In the genomic region with DNA sequence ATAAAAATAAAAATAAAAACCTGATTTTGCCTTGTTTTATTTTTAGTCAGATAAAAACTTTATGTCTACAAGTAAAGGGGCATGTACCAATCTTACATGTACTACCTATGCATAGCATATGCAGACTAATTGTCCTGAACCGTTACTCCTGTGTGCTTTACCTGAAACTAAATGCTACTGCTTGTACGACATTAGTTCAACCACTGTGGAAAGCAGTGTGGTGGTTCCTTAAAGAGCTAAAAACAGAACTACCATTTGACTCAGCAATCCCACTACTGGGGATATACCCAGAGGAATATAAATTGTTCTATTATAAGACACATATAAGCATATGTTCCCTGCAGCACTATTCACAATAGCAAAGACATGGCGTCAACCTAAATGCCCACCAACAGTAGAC, we compare ENCODE assay signal across 24 cellular contexts.
DNase-seq lines count a peak whose midpoint lies in the region; ATAC-seq, FAIRE-seq and TF ChIP-seq lines count a peak whose summit lies in the region.
"Had no signal": no experiment of that assay in that cellular context is flagged by ENCODE, and none has a peak within 500 bp of the region (broad histone marks: within the 10 kb centered on the region; RNA-seq: fewer than 3 reads in every experiment).

No MANE protein-coding gene starts in this region.

- peaks cover 11 to 16% of the 10 kb centered on the region in 2 donors for H3K4me1 Mint-ChIP-seq in stimulated activated naive B cell treated with anti-CD40 and anti-IgM and Interleukin-4, amounts not matched to agents 10 μg/mL and 1 μg/mL and 100 μg/mL, for 72 hours
- H3K4me1 Mint-ChIP-seq in endothelial cell (ENCODE audit: unreplicated experiment) (no peaks in the 10 kb centered on the region), T-helper 17 cell (no peaks in the 10 kb centered on the region)

- H3K27ac Mint-ChIP-seq in stimulated activated naive B cell treated with anti-CD40 and anti-IgM and Interleukin-4, amounts not matched to agents 10 μg/mL and 1 μg/mL and 100 μg/mL, for 72 hours, result no peak overlapping the region
- H3K27ac Mint-ChIP-seq in endothelial cell (ENCODE audit: unreplicated experiment) (no peak overlapping the region), T-helper 17 cell (no peak overlapping the region)
- H3K27ac Mint-ChIP-seq: B cell; CD4-positive, alpha-beta T cell; CD8-positive, alpha-beta T cell had no signal

- in situ Hi-C loops in GM12878 (cut with MboI), result no loop called here

- peak; percentile 50 for DNase-seq in GM12865 (ENCODE audit: low read depth)
- DNase-seq in GM12878 (ENCODE audit: low read depth, low spot score), result peak; percentile 32
- no peak for DNase-seq in stimulated activated naive B cell treated with anti-CD40 and anti-IgM and Interleukin-4, amounts not matched to agents 10 μg/mL and 1 μg/mL and 100 μg/mL, for 72 hours
- DNase-seq in SK-N-SH, result no peak
- no peak for DNase-seq in endothelial cell (ENCODE audit: low spot score)
- DNase-seq in T-helper 17 cell, result no peak
- no peak for DNase-seq in posterior cingulate gyrus
- DNase-seq: 8988T; ACHN; CD4-positive, alpha-beta T cell; CD8-positive, alpha-beta T cell; DMS 273 treated with DMSO at 0.1 percent for 48 hours; DMS153; DMS53; DMS79; DND-41; EL; GDM1 had no signal

- RAD21 ChIA-PET in GM12878 (lab: Charles Lee; ENCODE audit: unreplicated experiment), result no interaction called here

- ATAC-seq in HG02610 (IDR thresholded peaks at IDR 0.05; ENCODE audit: unreplicated experiment), result peak; percentile 55
- peak; percentile 65 for ATAC-seq in GM12878
- ATAC-seq in stimulated activated naive B cell treated with anti-CD40 and anti-IgM and Interleukin-4, amounts not matched to agents 10 μg/mL and 1 μg/mL and 100 μg/mL, for 72 hours (replicated peaks), result peak; percentile 62 to 85
- ATAC-seq in T-helper 17 cell, result no peak
- ATAC-seq: CD8-positive, alpha-beta T cell had no signal

- H2AFZ ChIP-seq in GM12878 (ENCODE audit: control insufficient read depth, low read depth, low read length) (no peak overlapping the region), SK-N-SH (ENCODE audit: low read depth) (no peak overlapping the region)

- no peaks in the 10 kb centered on the region for H4K20me1 ChIP-seq in GM12878 (ENCODE audit: control insufficient read depth, insufficient read depth)
- no peaks in the 10 kb centered on the region for H4K20me1 ChIP-seq in SK-N-SH (ENCODE audit: insufficient read depth)
- H4K20me1 ChIP-seq: BLaER1 treated with 17β-estradiol and CSF1 and Interleukin-3, amounts not matched to agents 10 nM and 100 nM had no signal

- H3F3A ChIP-seq in SK-N-SH (replicated peaks; ENCODE audit: insufficient read depth), result peaks cover 3% of the 10 kb centered on the region

- CTCF ChIA-PET in GM12878 (lab: Yijun Ruan, JAX), result interaction anchor here (0.6 kb wide), 1 partner anchor 91 kb away, joined by 3 read pairs; no protein-coding TSS in a partner anchor
- CTCF ChIA-PET in SK-N-SH (lab: Yijun Ruan, JAX), result no interaction called here

- TF ChIP-seq CTCF in GM12865 (IDR thresholded peaks at IDR 0.05; ENCODE audit: insufficient read depth, low read depth, low read length, missing control alignments) (no peak), GM12878 (IDR thresholded peaks at IDR 0.05 in 2 of 3, conservative IDR thresholded peaks at IDR 0.05 in 1 of 3; ENCODE audit: control insufficient read depth in 2 of 3, extremely low read depth in 1 of 3, insufficient read depth in 1 of 3, low read depth in 3 of 3, low read length in 3 of 3) (no peak), SK-N-SH (IDR thresholded peaks at IDR 0.05) (no peak), endothelial cell (IDR thresholded peaks at IDR 0.05; ENCODE audit: unreplicated experiment) (no peak)

- H3K4me3 ChIP-seq in GM12865 (ENCODE audit: low read depth, low read length), result no peak overlapping the region
- H3K4me3 ChIP-seq in GM12878, result no peak overlapping the region
- no peak overlapping the region for H3K4me3 ChIP-seq in SK-N-SH (ENCODE audit: low read depth in 2 of 2, low read length in 1 of 2)
- H3K4me3 ChIP-seq: BLaER1 treated with 17β-estradiol and CSF1 and Interleukin-3, amounts not matched to agents 10 nM and 100 nM had no signal

- TF ChIP-seq EP300 in GM12878 (IDR thresholded peaks at IDR 0.05; ENCODE audit: borderline replicate concordance in 1 of 2, control insufficient read depth in 1 of 2, low read depth in 2 of 2, low read length in 2 of 2) (no peak), SK-N-SH (IDR thresholded peaks at IDR 0.05; ENCODE audit: borderline replicate concordance in 1 of 2, low read depth in 1 of 2, low read length in 1 of 2) (no peak)

- H3K27ac ChIP-seq in GM12878 (ENCODE audit: control insufficient read depth, insufficient read depth), result peak overlapping the region; percentile 25; the same call in 1 of the 2 replicates
- H3K27ac ChIP-seq in SK-N-SH (ENCODE audit: low read depth in 2 of 2, low read length in 1 of 2), result no peak overlapping the region
- H3K27ac ChIP-seq: BLaER1 treated with 17β-estradiol and CSF1 and Interleukin-3, amounts not matched to agents 10 nM and 100 nM; C4-2B had no signal

- H3K27me3 Mint-ChIP-seq in stimulated activated naive B cell treated with anti-CD40 and anti-IgM and Interleukin-4, amounts not matched to agents 10 μg/mL and 1 μg/mL and 100 μg/mL, for 72 hours, result no peaks in the 10 kb centered on the region
- H3K27me3 Mint-ChIP-seq in endothelial cell (ENCODE audit: unreplicated experiment), result peaks cover 1% of the 10 kb centered on the region
- no peaks in the 10 kb centered on the region for H3K27me3 Mint-ChIP-seq in T-helper 17 cell
- H3K27me3 Mint-ChIP-seq: B cell; CD4-positive, alpha-beta T cell had no signal

- H3K4me1 ChIP-seq in GM12878 (ENCODE audit: control insufficient read depth, insufficient read depth, low read length), result peaks cover 21% of the 10 kb centered on the region
- no peaks in the 10 kb centered on the region for H3K4me1 ChIP-seq in SK-N-SH (ENCODE audit: control insufficient read depth in 1 of 2, insufficient read depth in 2 of 2, low read depth in 1 of 2, low read length in 1 of 2)
- H3K4me1 ChIP-seq: BLaER1 treated with 17β-estradiol and CSF1 and Interleukin-3, amounts not matched to agents 10 nM and 100 nM had no signal

- H3K36me3 ChIP-seq in GM12878 (ENCODE audit: control insufficient read depth in 2 of 2, insufficient read depth in 2 of 2, low read length in 1 of 2), result no peaks in the 10 kb centered on the region; a peak in 1 of 4 replicates
- no peaks in the 10 kb centered on the region for H3K36me3 ChIP-seq in SK-N-SH (replicated peaks in 1 of 2; ENCODE audit: control insufficient read depth in 1 of 2, insufficient read depth in 2 of 2, low read length in 1 of 2)
- H3K36me3 ChIP-seq: BLaER1 treated with 17β-estradiol and CSF1 and Interleukin-3, amounts not matched to agents 10 nM and 100 nM had no signal

- intact Hi-C loops in GM12878 (cut with micrococcal nuclease; ENCODE audit: unreplicated experiment), result no loop called here
- intact Hi-C loops in posterior cingulate gyrus (cut with DNase I), result no loop called here

- H3K9ac ChIP-seq in GM12878 (ENCODE audit: control insufficient read depth, insufficient read depth, low read length), result no peak overlapping the region
- no peak overlapping the region for H3K9ac ChIP-seq in SK-N-SH
- H3K9ac ChIP-seq: BLaER1 treated with 17β-estradiol and CSF1 and Interleukin-3, amounts not matched to agents 10 nM and 100 nM had no signal

- SMC1A ChIA-PET in GM12878 (lab: Charles Lee; ENCODE audit: uncharacterized antibody, unreplicated experiment), result interaction anchor here (1.3 kb wide), 1 partner anchor 94 kb away, joined by 3 read pairs; no protein-coding TSS in a partner anchor

- no peaks in the 10 kb centered on the region for H3K9me2 ChIP-seq in SK-N-SH

- no peak for TF ChIP-seq POLR2A in GM12878 (IDR thresholded peaks at IDR 0.05; ENCODE audit: low read depth, low read length)

- POLR2A ChIA-PET in GM12878 (lab: Charles Lee) (no interaction called here), SK-N-SH (lab: Yijun Ruan, JAX) (no interaction called here)

- no peak for TF ChIP-seq RAD21 in GM12878 (IDR thresholded peaks at IDR 0.05; ENCODE audit: insufficient read depth, low read depth, low read length)
- no peak for TF ChIP-seq RAD21 in SK-N-SH (IDR thresholded peaks at IDR 0.05; ENCODE audit: low read length)

- no peak overlapping the region for H3K4me3 Mint-ChIP-seq in stimulated activated naive B cell treated with anti-CD40 and anti-IgM and Interleukin-4, amounts not matched to agents 10 μg/mL and 1 μg/mL and 100 μg/mL, for 72 hours
- H3K4me3 Mint-ChIP-seq in endothelial cell (ENCODE audit: unreplicated experiment) (no peak overlapping the region), T-helper 17 cell (no peak overlapping the region)
- H3K4me3 Mint-ChIP-seq: B cell; CD4-positive, alpha-beta T cell; CD8-positive, alpha-beta T cell had no signal

- H3K79me2 ChIP-seq in GM12878 (ENCODE audit: control insufficient read depth, insufficient read depth, low read length) (peaks cover 1% of the 10 kb centered on the region), SK-N-SH (ENCODE audit: insufficient read depth) (no peaks in the 10 kb centered on the region)

- peak; percentile 44 for FAIRE-seq in GM12878 (lab: Jason Lieb, UNC)
- FAIRE-seq: A204.1, GM19239 had no signal

- H3K27me3 ChIP-seq in GM12878 (replicated peaks in 1 of 2; ENCODE audit: control insufficient read depth in 2 of 2, insufficient read depth in 2 of 2, low read length in 1 of 2) (no peaks in the 10 kb centered on the region), SK-N-SH (ENCODE audit: insufficient read depth) (no peaks in the 10 kb centered on the region)
- H3K27me3 ChIP-seq: BLaER1 treated with 17β-estradiol and CSF1 and Interleukin-3, amounts not matched to agents 10 nM and 100 nM had no signal

- BruUV-seq in GM12878 (replicated peaks; lab: Mats Ljungman, UMichigan), result no TSS peak

- peaks cover 6 to 7% of the 10 kb centered on the region in 2 donors for H3K36me3 Mint-ChIP-seq in stimulated activated naive B cell treated with anti-CD40 and anti-IgM and Interleukin-4, amounts not matched to agents 10 μg/mL and 1 μg/mL and 100 μg/mL, for 72 hours
- no peaks in the 10 kb centered on the region for H3K36me3 Mint-ChIP-seq in endothelial cell (ENCODE audit: low read depth, unreplicated experiment)
- no peaks in the 10 kb centered on the region for H3K36me3 Mint-ChIP-seq in T-helper 17 cell (ENCODE audit: low read depth)

- H3K4me2 ChIP-seq in GM12878 (ENCODE audit: control insufficient read depth, insufficient read depth) (no peak overlapping the region), SK-N-SH (no peak overlapping the region)
- H3K4me2 ChIP-seq: BLaER1 treated with 17β-estradiol and CSF1 and Interleukin-3, amounts not matched to agents 10 nM and 100 nM had no signal

- H3K9me3 ChIP-seq in GM12878 (replicated peaks; ENCODE audit: control insufficient read depth, insufficient read depth, low read length), result no peaks in the 10 kb centered on the region; the same call in 2 of the 3 replicates
- H3K9me3 ChIP-seq in SK-N-SH, result no peaks in the 10 kb centered on the region
- H3K9me3 ChIP-seq in T-helper 17 cell (ENCODE audit: control insufficient read depth, low read length, poor library complexity, severe bottlenecking), result no peaks in the 10 kb centered on the region

- peaks cover 3 to 6% of the 10 kb centered on the region in 2 donors for H3K9me3 Mint-ChIP-seq in stimulated activated naive B cell treated with anti-CD40 and anti-IgM and Interleukin-4, amounts not matched to agents 10 μg/mL and 1 μg/mL and 100 μg/mL, for 72 hours
- H3K9me3 Mint-ChIP-seq in endothelial cell (ENCODE audit: unreplicated experiment), result no peaks in the 10 kb centered on the region
- H3K9me3 Mint-ChIP-seq: CD4-positive, alpha-beta T cell had no signal

- 0% methylated on average over 3 of the region's 3 CpGs for WGBS in GM12878 (ENCODE audit: insufficient coverage, insufficient replicate concordance, low lambda C conversion rate, missing lambda C conversion rate)
- WGBS in SK-N-SH (ENCODE audit: low lambda C conversion rate), result 88% methylated on average over 3 of the region's 3 CpGs

Comparison
In these comparisons a context has a peak if more than half of its experiments do, and no peak if none do; other contexts are left out.
1. DNase-seq: peak in GM12865 (single experiment) and GM12878 (single experiment); none in stimulated activated naive B cell treated with anti-CD40 and anti-IgM and Interleukin-4, amounts not matched to agents 10 μg/mL and 1 μg/mL and 100 μg/mL, for 72 hours (single experiment), SK-N-SH (single experiment), endothelial cell (single experiment), T-helper 17 cell (0 of 3) and posterior cingulate gyrus (0 of 10).